8 cellular contexts compared by ENCODE assay signal in genomic region chr2:72917138-72917874, GRCh38. TPM values are rescaled to one million over a fixed set of nuclear protein-coding genes. Genes with fewer than 3 reads are reported as not detected.
DNase-seq lines count a peak whose midpoint lies in the region; ATAC-seq and TF ChIP-seq lines count a peak whose summit lies in the region.

EMX1 (plus strand) TSS chr2:72917519; CDS start chr2:72917853, 334 bp downstream.

- in situ Hi-C loops in GM18951 (cut with MboI; ENCODE audit: low sequenced_read_pairs, unreplicated experiment) = no loop called here

- peak within 1 kb of the TSS; percentile 68 for H3K4me3 Mint-ChIP-seq in activated naive CD8-positive, alpha-beta T cell treated with anti-CD3 and anti-CD28 coated beads, Interleukin-2, amount 50 U/mL, for 24 hours

- TF ChIP-seq POLR2A in GM18951 (IDR thresholded peaks at IDR 0.05; ENCODE audit: extremely low read depth, insufficient read depth, insufficient read length) (peak; percentile 31), spleen (IDR thresholded peaks at IDR 0.05) (no peak)

- WGBS in spleen, 5 donors = 0 to 2% (median 1%) methylated on average over 6 to 82 of the region's 82 CpGs

- DNase-seq in A673 (ENCODE audit: low spot score) (peak; percentile 81), NCI-H82 treated with DMSO at 0.1 percent for 48 hours (lab: John Stamatoyannopoulos, UW; ENCODE audit: unreplicated experiment) (peak; percentile 57), iPS-NIHi7 (ENCODE audit: extremely low spot score) (peak; percentile 89), spleen (peak; percentile 79)
- peak; percentile 55 for DNase-seq in activated naive CD8-positive, alpha-beta T cell treated with anti-CD3 and anti-CD28 coated beads, Interleukin-2, amount 50 U/mL, for 24 hours

- H3K27ac ChIP-seq in A673 (ENCODE audit: low read depth, low read length, poor library complexity, severe bottlenecking) = no peak within 1 kb of the TSS
- no peak within 1 kb of the TSS for H3K27ac ChIP-seq in spleen

- H3K27me3 ChIP-seq in A673 (replicated peaks; ENCODE audit: insufficient read depth, low read depth, low read length, poor library complexity) = peaks cover 99% of the 10 kb centered on the region
- H3K27me3 ChIP-seq in spleen (replicated peaks in 1 of 7) = peaks cover 30 to 100% (median 100%) of the 10 kb centered on the region in 7 donors

- peak within 1 kb of the TSS; percentile 46 for H3K4me3 ChIP-seq in A673 (ENCODE audit: low read depth, low read length, poor library complexity, severe bottlenecking)
- peak within 1 kb of the TSS; percentile 18 to 68 (median 46) for H3K4me3 ChIP-seq in spleen

- H3K36me3 ChIP-seq in A673 (ENCODE audit: insufficient read depth, low read length, poor library complexity, severe bottlenecking) (no peaks in the 10 kb centered on the region), spleen (no peaks in the 10 kb centered on the region)

- POLR2A ChIA-PET in A673 (lab: Charles Lee; ENCODE audit: low non-redundant PET) = no interaction called here

- no peaks in the 10 kb centered on the region for H3K9me3 ChIP-seq in A673 (ENCODE audit: low read depth, low read length, poor library complexity, severe bottlenecking)
- no peaks in the 10 kb centered on the region for H3K9me3 ChIP-seq in spleen

- peaks cover 80% of the 10 kb centered on the region for H3K27me3 Mint-ChIP-seq in activated naive CD8-positive, alpha-beta T cell treated with anti-CD3 and anti-CD28 coated beads, Interleukin-2, amount 50 U/mL, for 24 hours

- intact Hi-C loops in A673 (cut with micrococcal nuclease; ENCODE audit: unreplicated experiment) = no loop called here
- intact Hi-C loops in spleen (cut with DNase I; ENCODE audit: low total_unique reads) = no loop called here

- BruUV-seq in A673 (replicated peaks; lab: Mats Ljungman, UMichigan) = no TSS peak

- no peak within 1 kb of the TSS for H3K27ac Mint-ChIP-seq in activated naive CD8-positive, alpha-beta T cell treated with anti-CD3 and anti-CD28 coated beads, Interleukin-2, amount 50 U/mL, for 24 hours

- ATAC-seq in HG03432 (IDR thresholded peaks at IDR 0.05; ENCODE audit: unreplicated experiment) (peak; percentile 47), GM21367 (IDR thresholded peaks at IDR 0.05; ENCODE audit: unreplicated experiment) (no peak)
- ATAC-seq in activated naive CD8-positive, alpha-beta T cell treated with anti-CD3 and anti-CD28 coated beads, Interleukin-2, amount 50 U/mL, for 24 hours = peak; percentile 30

- H3K9me3 Mint-ChIP-seq in activated naive CD8-positive, alpha-beta T cell treated with anti-CD3 and anti-CD28 coated beads, Interleukin-2, amount 50 U/mL, for 24 hours = no peaks in the 10 kb centered on the region

- TF ChIP-seq CTCF in A673 (conservative IDR thresholded peaks at IDR 0.05; ENCODE audit: low read depth, low read length) (no peak), spleen (IDR thresholded peaks at IDR 0.05 in 8 of 11, conservative IDR thresholded peaks at IDR 0.05 in 3 of 11) (no peak)

- CTCF ChIA-PET in A673 (lab: Charles Lee) = interaction anchor here (0.9 kb wide), 1 partner anchor 31 kb away, joined by 3 read pairs; no protein-coding TSS in a partner anchor

- no peaks in the 10 kb centered on the region for H3K36me3 Mint-ChIP-seq in activated naive CD8-positive, alpha-beta T cell treated with anti-CD3 and anti-CD28 coated beads, Interleukin-2, amount 50 U/mL, for 24 hours (ENCODE audit: low read depth)

- peaks cover 26% of the 10 kb centered on the region for H3K4me1 ChIP-seq in A673 (ENCODE audit: insufficient read depth, low read length, poor library complexity, severe bottlenecking)
- peaks cover 35 to 65% (median 61%) of the 10 kb centered on the region in 6 donors for H3K4me1 ChIP-seq in spleen

- peaks cover 32% of the 10 kb centered on the region for H3K4me1 Mint-ChIP-seq in activated naive CD8-positive, alpha-beta T cell treated with anti-CD3 and anti-CD28 coated beads, Interleukin-2, amount 50 U/mL, for 24 hours

RNA-seq across cellular contexts. Expression of gene EMX1, which starts in this region (rescaled TPM):
- total RNA-seq in A673 (2021) (not detected in 2 replicates), spleen (not detected)
- polyA plus RNA-seq in spleen = not detected

Comparison
In these comparisons a context has a peak if more than half of its experiments do, and no peak if none do; other contexts are left out.
1. Peak in DNase-seq and H3K4me3 ChIP-seq in A673; RNA of the gene not detected or under 1 TPM.
2. Peak in DNase-seq and H3K4me3 ChIP-seq in spleen; RNA of the gene not detected or under 1 TPM.